In genomic region chr13:77536358-77536757, GRCh38 we compare ENCODE assay signal across 14 cellular contexts. TPM values are rescaled to one million over a fixed set of nuclear protein-coding genes. Genes with fewer than 3 reads are reported as not detected.
"Had no signal": no experiment of that assay in that cellular context is flagged by ENCODE, and none has a peak within 500 bp of the region (broad histone marks: within the 10 kb centered on the region; RNA-seq: fewer than 3 reads in every experiment).

No MANE protein-coding gene starts in this region.

- ATAC-seq: activated CD4-positive, CD25-positive, alpha-beta regulatory T cell treated with anti-CD3 and anti-CD28 coated beads, Interleukin-2, amount 50 U/mL, for 24 hours; effector memory CD8-positive, alpha-beta T cell; esophagus mucosa; pancreas had no signal

- H3K9me3 ChIP-seq: adrenal gland, left ventricle myocardium inferior, pancreas, testis had no signal

- H3K4me3 ChIP-seq: adrenal gland, left ventricle myocardium inferior, neural progenitor cell, pancreas, testis had no signal

- H3K4me2 ChIP-seq: neural progenitor cell had no signal

- H3K27me3 ChIP-seq: neural progenitor cell, pancreas, testis had no signal

- DNase-seq: activated naive CD4-positive, alpha-beta T cell treated with anti-CD3 and anti-CD28 coated beads, Interleukin-2, amount 10 ng/mL, durations not matched to agents 7 days and 5 days; adrenal gland; effector memory CD8-positive, alpha-beta T cell; foreskin fibroblast; left ventricle myocardium inferior; pancreas; stimulated activated CD4-positive, alpha-beta T cell treated with anti-CD3 and anti-CD28 coated beads, Interleukin-15, amount 100 ng/mL, for 24 hours; stimulated activated CD4-positive, alpha-beta T cell treated with anti-CD3 and anti-CD28 coated beads, Interleukin-4, amount 100 ng/mL, for 24 hours; testis had no signal

- H3K27ac ChIP-seq: adrenal gland, left ventricle myocardium inferior, neural progenitor cell, pancreas, testis had no signal

- H3K9ac ChIP-seq: neural progenitor cell had no signal

- H3K4me1 ChIP-seq: adrenal gland, left ventricle myocardium inferior, neural progenitor cell, pancreas, testis had no signal

- H3K36me3 ChIP-seq: adrenal gland, left ventricle myocardium inferior, neural progenitor cell, pancreas had no signal

RNA-seq across cellular contexts. Expression of gene SCEL, which starts 0.9 kb away (rescaled TPM):
- total RNA-seq: activated T-helper 2 cell treated with anti-CD3 and anti-CD28 coated beads, Interferon-gamma antibody, Interleukin-2, Interleukin-4, amounts not matched to agents 10 μg/mL and 5 μg/mL and 100 μg/mL, durations not matched to agents 14 hours and 24 hours and 36 hours; left ventricle myocardium inferior; myocyte had no signal
